ENCODE assay signal across 1 cellular context in the genomic region with DNA sequence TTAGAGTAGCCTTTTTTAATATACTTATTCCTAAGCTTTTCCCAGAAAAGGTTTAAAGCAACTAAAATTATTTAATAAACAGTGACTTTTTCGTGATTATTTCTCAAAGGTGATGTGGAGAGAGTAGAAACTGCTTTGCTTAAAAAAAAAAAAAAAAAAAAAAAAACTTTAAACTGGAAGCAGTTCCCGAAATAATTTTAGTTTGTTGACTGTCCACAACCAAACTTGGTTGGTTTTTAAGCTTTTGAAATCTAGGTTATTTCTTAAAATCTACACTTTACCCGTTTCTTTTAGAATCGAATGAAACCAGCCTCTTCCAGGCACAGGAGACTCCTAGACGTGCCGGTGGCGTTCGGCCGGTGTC.
TF ChIP-seq lines count a peak whose summit lies in the region.

No MANE protein-coding gene starts in this region.

TF ChIP-seq in HEK293, 187 proteins besides CTCF, POLR2A, EP300 and RAD21 (continued from another document):
- TF ChIP-seq ZNF335 (tag by site-specific recombination; conservative IDR thresholded peaks at IDR 0.05) = peak; percentile 29; the same call in 1 of the 2 replicates
- TF ChIP-seq, protein P1, sequence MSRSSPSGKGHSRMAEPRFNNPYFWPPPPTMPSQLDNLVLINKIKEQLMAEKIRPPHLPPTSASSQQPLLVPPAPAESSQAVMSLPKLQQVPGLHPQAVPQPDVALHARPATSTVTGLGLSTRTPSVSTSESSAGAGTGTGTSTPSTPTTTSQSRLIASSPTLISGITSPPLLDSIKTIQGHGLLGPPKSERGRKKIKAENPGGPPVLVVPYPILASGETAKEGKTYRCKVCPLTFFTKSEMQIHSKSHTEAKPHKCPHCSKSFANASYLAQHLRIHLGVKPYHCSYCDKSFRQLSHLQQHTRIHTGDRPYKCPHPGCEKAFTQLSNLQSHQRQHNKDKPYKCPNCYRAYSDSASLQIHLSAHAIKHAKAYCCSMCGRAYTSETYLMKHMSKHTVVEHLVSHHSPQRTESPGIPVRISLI (tag by site-specific recombination; IDR thresholded peaks at IDR 0.05) = peak; percentile 75; the same call in 1 of the 2 replicates
- no peak for TF ChIP-seq ZNF514 (tag by site-specific recombination; IDR thresholded peaks at IDR 0.05)
- TF ChIP-seq, protein P2, sequence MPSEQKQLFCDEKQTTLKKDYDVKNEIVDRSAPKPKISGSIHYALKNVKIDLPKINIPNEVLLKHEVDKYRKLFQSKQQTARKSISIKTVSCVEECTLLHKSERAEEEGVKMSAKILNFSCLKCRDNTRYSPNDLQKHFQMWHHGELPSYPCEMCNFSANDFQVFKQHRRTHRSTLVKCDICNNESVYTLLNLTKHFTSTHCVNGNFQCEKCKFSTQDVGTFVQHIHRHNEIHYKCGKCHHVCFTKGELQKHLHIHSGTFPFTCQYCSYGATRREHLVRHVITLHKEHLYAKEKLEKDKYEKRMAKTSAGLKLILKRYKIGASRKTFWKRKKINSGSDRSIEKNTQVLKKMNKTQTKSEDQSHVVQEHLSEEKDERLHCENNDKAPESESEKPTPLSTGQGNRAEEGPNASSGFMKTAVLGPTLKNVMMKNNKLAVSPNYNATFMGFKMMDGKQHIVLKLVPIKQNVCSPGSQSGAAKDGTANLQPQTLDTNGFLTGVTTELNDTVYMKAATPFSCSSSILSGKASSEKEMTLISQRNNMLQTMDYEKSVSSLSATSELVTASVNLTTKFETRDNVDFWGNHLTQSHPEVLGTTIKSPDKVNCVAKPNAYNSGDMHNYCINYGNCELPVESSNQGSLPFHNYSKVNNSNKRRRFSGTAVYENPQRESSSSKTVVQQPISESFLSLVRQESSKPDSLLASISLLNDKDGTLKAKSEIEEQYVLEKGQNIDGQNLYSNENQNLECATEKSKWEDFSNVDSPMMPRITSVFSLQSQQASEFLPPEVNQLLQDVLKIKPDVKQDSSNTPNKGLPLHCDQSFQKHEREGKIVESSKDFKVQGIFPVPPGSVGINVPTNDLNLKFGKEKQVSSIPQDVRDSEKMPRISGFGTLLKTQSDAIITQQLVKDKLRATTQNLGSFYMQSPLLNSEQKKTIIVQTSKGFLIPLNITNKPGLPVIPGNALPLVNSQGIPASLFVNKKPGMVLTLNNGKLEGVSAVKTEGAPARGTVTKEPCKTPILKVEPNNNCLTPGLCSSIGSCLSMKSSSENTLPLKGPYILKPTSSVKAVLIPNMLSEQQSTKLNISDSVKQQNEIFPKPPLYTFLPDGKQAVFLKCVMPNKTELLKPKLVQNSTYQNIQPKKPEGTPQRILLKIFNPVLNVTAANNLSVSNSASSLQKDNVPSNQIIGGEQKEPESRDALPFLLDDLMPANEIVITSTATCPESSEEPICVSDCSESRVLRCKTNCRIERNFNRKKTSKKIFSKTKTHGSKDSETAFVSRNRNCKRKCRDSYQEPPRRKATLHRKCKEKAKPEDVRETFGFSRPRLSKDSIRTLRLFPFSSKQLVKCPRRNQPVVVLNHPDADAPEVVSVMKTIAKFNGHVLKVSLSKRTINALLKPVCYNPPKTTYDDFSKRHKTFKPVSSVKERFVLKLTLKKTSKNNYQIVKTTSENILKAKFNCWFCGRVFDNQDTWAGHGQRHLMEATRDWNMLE (tag by site-specific recombination; conservative IDR thresholded peaks at IDR 0.05; ENCODE audit: low read depth) = no peak
- TF ChIP-seq ZNF837 (tag by site-specific recombination; IDR thresholded peaks at IDR 0.05) = no peak
- TF ChIP-seq, protein P3, sequence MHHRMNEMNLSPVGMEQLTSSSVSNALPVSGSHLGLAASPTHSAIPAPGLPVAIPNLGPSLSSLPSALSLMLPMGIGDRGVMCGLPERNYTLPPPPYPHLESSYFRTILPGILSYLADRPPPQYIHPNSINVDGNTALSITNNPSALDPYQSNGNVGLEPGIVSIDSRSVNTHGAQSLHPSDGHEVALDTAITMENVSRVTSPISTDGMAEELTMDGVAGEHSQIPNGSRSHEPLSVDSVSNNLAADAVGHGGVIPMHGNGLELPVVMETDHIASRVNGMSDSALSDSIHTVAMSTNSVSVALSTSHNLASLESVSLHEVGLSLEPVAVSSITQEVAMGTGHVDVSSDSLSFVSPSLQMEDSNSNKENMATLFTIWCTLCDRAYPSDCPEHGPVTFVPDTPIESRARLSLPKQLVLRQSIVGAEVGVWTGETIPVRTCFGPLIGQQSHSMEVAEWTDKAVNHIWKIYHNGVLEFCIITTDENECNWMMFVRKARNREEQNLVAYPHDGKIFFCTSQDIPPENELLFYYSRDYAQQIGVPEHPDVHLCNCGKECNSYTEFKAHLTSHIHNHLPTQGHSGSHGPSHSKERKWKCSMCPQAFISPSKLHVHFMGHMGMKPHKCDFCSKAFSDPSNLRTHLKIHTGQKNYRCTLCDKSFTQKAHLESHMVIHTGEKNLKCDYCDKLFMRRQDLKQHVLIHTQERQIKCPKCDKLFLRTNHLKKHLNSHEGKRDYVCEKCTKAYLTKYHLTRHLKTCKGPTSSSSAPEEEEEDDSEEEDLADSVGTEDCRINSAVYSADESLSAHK (tag by site-specific recombination; IDR thresholded peaks at IDR 0.05) = 0 out of 2 replicates have a peak, but pooled peaks have one; percentile 27
